In the genomic region with DNA sequence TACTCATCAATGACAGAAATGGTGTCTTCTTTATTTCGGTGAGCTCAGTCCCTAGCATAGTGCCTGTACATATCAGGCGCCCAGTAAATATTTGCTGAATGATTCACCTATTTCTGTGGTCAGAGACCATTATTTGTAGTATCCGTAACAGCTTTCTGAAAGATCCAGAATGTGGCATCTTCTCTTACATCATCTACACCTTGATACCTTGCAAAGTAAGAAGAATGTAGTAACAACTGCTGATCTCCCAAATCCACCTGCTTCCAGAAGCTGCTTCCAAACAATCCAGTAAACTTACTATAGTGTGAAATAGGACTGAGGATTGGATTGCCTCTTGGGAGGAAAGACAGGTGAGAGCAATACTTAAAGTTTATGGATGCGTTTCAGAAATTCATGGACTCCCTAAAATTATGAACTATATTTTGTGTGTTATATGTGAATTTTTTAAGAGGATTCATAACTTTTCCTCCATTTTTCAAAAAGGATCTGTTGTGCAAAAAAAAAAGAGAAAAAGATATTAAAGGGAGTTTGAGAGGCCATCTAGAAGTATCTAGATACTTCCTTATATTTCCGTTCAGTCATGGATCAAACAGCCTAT, we compare ENCODE assay signal across 8 cellular contexts. TPM values are rescaled to one million over a fixed set of nuclear protein-coding genes. Genes with fewer than 3 reads are reported as not detected.
DNase-seq lines count a peak whose midpoint lies in the region; ATAC-seq and TF ChIP-seq lines count a peak whose summit lies in the region.

No MANE protein-coding gene starts in this region.

- peaks cover 14% of the 10 kb centered on the region for H3K4me1 ChIP-seq in SJCRH30
- peaks cover 4% of the 10 kb centered on the region for H3K4me1 ChIP-seq in fibroblast of lung (ENCODE audit: control insufficient read depth, extremely low read depth, insufficient read depth, low read length)
- peaks cover 24% of the 10 kb centered on the region for H3K4me1 ChIP-seq in skeletal muscle satellite cell (ENCODE audit: control insufficient read depth, insufficient read depth, low read length)

- peak overlapping the region; percentile 28; the same call in 1 of the 2 replicates for H3K27ac ChIP-seq in SJCRH30
- peak overlapping the region; percentile 70 for H3K27ac ChIP-seq in fibroblast of lung (ENCODE audit: insufficient read depth, low read length)

- peaks cover 36% of the 10 kb centered on the region for H3K79me2 ChIP-seq in fibroblast of lung (ENCODE audit: control insufficient read depth, insufficient read depth, low read length)

- H3K27me3 ChIP-seq in SJCRH30 (no peaks in the 10 kb centered on the region), fibroblast of lung (ENCODE audit: control insufficient read depth, insufficient read depth, low read length) (no peaks in the 10 kb centered on the region), skeletal muscle satellite cell (ENCODE audit: control insufficient read depth, insufficient read depth, low read length) (no peaks in the 10 kb centered on the region)

- H3K4me2 ChIP-seq in fibroblast of lung (ENCODE audit: extremely low read depth, insufficient read depth, low read length) (peak overlapping the region; percentile 91), skeletal muscle satellite cell (ENCODE audit: low read length) (peak overlapping the region; percentile 93)

- H3K36me3 ChIP-seq in SJCRH30 = no peaks in the 10 kb centered on the region
- no peaks in the 10 kb centered on the region for H3K36me3 ChIP-seq in fibroblast of lung (ENCODE audit: control insufficient read depth, insufficient read depth, low read length)
- no peaks in the 10 kb centered on the region for H3K36me3 ChIP-seq in skeletal muscle satellite cell (ENCODE audit: insufficient read depth, low read length)

- peak overlapping the region; percentile 92 for H2AFZ ChIP-seq in fibroblast of lung (ENCODE audit: low read length)

- TF ChIP-seq CTCF in fibroblast of lung (conservative IDR thresholded peaks at IDR 0.05 in 1 of 2, IDR thresholded peaks at IDR 0.05 in 1 of 2; ENCODE audit: low read depth in 1 of 2, low read length in 2 of 2) = no peak

- no peak for ATAC-seq in GM18517 (IDR thresholded peaks at IDR 0.05; ENCODE audit: unreplicated experiment)

- H4K20me1 ChIP-seq in fibroblast of lung (ENCODE audit: control insufficient read depth, extremely low read depth, insufficient read depth, low read length) = no peaks in the 10 kb centered on the region

- no peak overlapping the region for H3K9ac ChIP-seq in fibroblast of lung (ENCODE audit: insufficient read depth, low read length)
- H3K9ac ChIP-seq in skeletal muscle satellite cell (ENCODE audit: low read depth, low read length) = peak overlapping the region; percentile 78

- DNase-seq in NCI-H345 (lab: John Stamatoyannopoulos, UW) = peak; percentile 19
- DNase-seq in NCI-H345 treated with DMSO at 0.1 percent for 48 hours (lab: John Stamatoyannopoulos, UW; ENCODE audit: unreplicated experiment) = no peak
- DNase-seq in SJCRH30 = peak in 1 of 2 experiments; percentile 46
- DNase-seq in fibroblast of lung (ENCODE audit: low read depth in 2 of 2) = peak; percentile 47 to 79
- no peak for DNase-seq in C1 segment of cervical spinal cord (lab: John Stamatoyannopoulos, UW)
- no peak for DNase-seq in activated CD4-positive, CD25-positive, alpha-beta regulatory T cell treated with anti-CD3 and anti-CD28 coated beads, Interleukin-2, amount 50 U/mL, for 72 hours

- H3K4me3 ChIP-seq in SJCRH30 (peak overlapping the region; percentile 94), fibroblast of lung (replicated peaks in 1 of 4; ENCODE audit: control extremely low read depth in 1 of 4, insufficient read depth in 1 of 4, low read depth in 3 of 4, low read length in 4 of 4) (peak overlapping the region in 2 of 4 experiments; percentile 86 to 94), skeletal muscle satellite cell (ENCODE audit: low read length) (peak overlapping the region; percentile 91)

- no peaks in the 10 kb centered on the region for H3K9me3 ChIP-seq in SJCRH30 (replicated peaks)
- H3K9me3 ChIP-seq in fibroblast of lung (ENCODE audit: control insufficient read depth, insufficient read depth, low read depth, low read length) = no peaks in the 10 kb centered on the region
- no peaks in the 10 kb centered on the region for H3K9me3 ChIP-seq in skeletal muscle satellite cell (replicated peaks; ENCODE audit: low read length)

RNA-seq across cellular contexts. Expression of a gene that starts 0.9 kb away (rescaled TPM):
- total RNA-seq in SJCRH30 (2014; rRNA removed; shearing (Covaris generic)) = 24.5 and 26.7 TPM in 2 replicates
- total RNA-seq in fibroblast of lung = 4.6 and 5.9 TPM in 2 replicates
- polyA plus RNA-seq in fibroblast of lung = 16.6 and 20.7 TPM in 2 replicates
- polyA plus RNA-seq in fibroblast of lung (2012) = 7.8 and 14.1 TPM in 2 replicates
- 15.0 and 18.1 TPM in 2 replicates for polyA minus RNA-seq in fibroblast of lung (ENCODE audit: low replicate concordance)
- total RNA-seq in skeletal muscle satellite cell (2012; rRNA removed) = 9.4 and 11.6 TPM in 2 replicates

Comparison
In these comparisons a context has a peak if more than half of its experiments do, and no peak if none do; other contexts are left out.
1. DNase-seq: peak in NCI-H345 (single experiment) and fibroblast of lung (2 of 2); none in NCI-H345 treated with DMSO at 0.1 percent for 48 hours (single experiment), C1 segment of cervical spinal cord (0 of 14) and activated CD4-positive, CD25-positive, alpha-beta regulatory T cell treated with anti-CD3 and anti-CD28 coated beads, Interleukin-2, amount 50 U/mL, for 72 hours (single experiment).